ENCODE assay signal across 8 cellular contexts in the genomic region with DNA sequence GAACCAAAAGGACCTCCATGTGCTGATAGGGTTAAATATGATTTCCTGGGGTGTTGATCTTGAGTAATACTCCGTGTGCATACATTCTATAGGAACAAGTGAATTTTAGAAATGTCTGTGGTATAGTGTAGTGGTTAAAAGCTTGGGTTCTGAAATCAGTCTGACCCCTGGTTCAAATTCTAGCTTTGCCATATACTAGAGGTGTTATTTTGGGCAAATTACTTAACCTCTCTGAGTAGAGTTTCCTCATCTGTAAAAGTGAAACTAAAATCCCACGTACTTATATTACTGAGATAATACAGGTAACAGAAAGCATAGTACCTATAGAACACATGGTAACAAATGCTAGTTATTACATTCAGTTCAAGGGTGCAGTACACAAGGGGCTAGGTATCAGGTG. TPM values are rescaled to one million over a fixed set of nuclear protein-coding genes. Genes with fewer than 3 reads are reported as not detected.
DNase-seq lines count a peak whose midpoint lies in the region; ATAC-seq and TF ChIP-seq lines count a peak whose summit lies in the region.
"Not testable (repeated sequence)": the region's sequence is repeated elsewhere in the genome, so short reads cannot be mapped to it uniquely, and the experiment has no call there.

No MANE protein-coding gene starts in this region.

- not testable (repeated sequence) for H3K79me2 ChIP-seq in parathyroid adenoma

- H3K27ac Mint-ChIP-seq in MCF 10A (ENCODE audit: low read depth, unreplicated experiment) = peak overlapping the region; percentile 99

- peak overlapping the region; percentile 66 for H3K4me3 Mint-ChIP-seq in MCF 10A (ENCODE audit: unreplicated experiment)

- not testable (repeated sequence) for H3K9ac ChIP-seq in parathyroid adenoma

- H3K4me2 ChIP-seq in parathyroid adenoma (ENCODE audit: low read length) = not testable (repeated sequence)

- H3K9me3 ChIP-seq in right cardiac atrium (ENCODE audit: control insufficient read depth, low read length); parathyroid adenoma (ENCODE audit: control insufficient read depth, low read length); uterus: not testable (repeated sequence)

- H3K27ac ChIP-seq in right cardiac atrium (ENCODE audit: low read length); parathyroid adenoma: not testable (repeated sequence)
- peak overlapping the region; percentile 78 to 91 for H3K27ac ChIP-seq in uterus

- TSS peak; percentile 96 for BruUV-seq in MCF 10A (replicated peaks; lab: Mats Ljungman, UMichigan)

- intact Hi-C loops in MCF 10A (cut with micrococcal nuclease); right cardiac atrium (cut with DNase I); uterus (cut with DNase I; ENCODE audit: low total_unique reads): not testable (repeated sequence)

- H3K4me3 ChIP-seq in WI38 (ENCODE audit: low read depth, low read length) (peak overlapping the region; percentile 34), uterus (peak overlapping the region in 1 of 2 donors; percentile 18)
- H3K4me3 ChIP-seq in right cardiac atrium (ENCODE audit: low read length); parathyroid adenoma (ENCODE audit: low read depth, low read length): not testable (repeated sequence)

- TF ChIP-seq CTCF in WI38 (IDR thresholded peaks at IDR 0.05; ENCODE audit: low read depth, low read length); MCF 10A (IDR thresholded peaks at IDR 0.05; ENCODE audit: unreplicated experiment); parathyroid adenoma (IDR thresholded peaks at IDR 0.05); uterus (IDR thresholded peaks at IDR 0.05): not testable (repeated sequence)

- WGBS in right cardiac atrium = 9% methylated on average over 1 of the region's 2 CpGs

- not testable (repeated sequence) for H3K4me1 ChIP-seq in right cardiac atrium (ENCODE audit: control insufficient read depth, insufficient read depth, low read length); parathyroid adenoma; uterus

- peaks cover 13% of the 10 kb centered on the region for H3K36me3 Mint-ChIP-seq in MCF 10A (ENCODE audit: insufficient read depth, unreplicated experiment)

- not testable (repeated sequence) for TF ChIP-seq POLR2A in uterus (IDR thresholded peaks at IDR 0.05)

- H3K36me3 ChIP-seq in parathyroid adenoma (ENCODE audit: control insufficient read depth, insufficient read depth, low read length); uterus: not testable (repeated sequence)

- peaks cover 15% of the 10 kb centered on the region for H3K4me1 Mint-ChIP-seq in MCF 10A (ENCODE audit: insufficient read depth, unreplicated experiment)

- DNase-seq in MCF 10A (ENCODE audit: unreplicated experiment); right cardiac atrium; uterus: not testable (repeated sequence)

- peak; percentile 34 for ATAC-seq in GM18858 (IDR thresholded peaks at IDR 0.05; ENCODE audit: unreplicated experiment)
- ATAC-seq in HG02588 (IDR thresholded peaks at IDR 0.05; ENCODE audit: unreplicated experiment) = peak; percentile 37
- peak; percentile 30 for ATAC-seq in HG03469 (IDR thresholded peaks at IDR 0.05; ENCODE audit: unreplicated experiment)
- peak; percentile 19 to 44 for ATAC-seq in right cardiac atrium

- POLR2A ChIA-PET in MCF 10A (lab: Yijun Ruan, JAX) = interaction anchor here (1.3 to 4.5 kb wide), 8 partner anchors 11 to 128 kb away, joined by 3 to 106 read pairs (median 7); partner anchors contain the start of gene SYNE2

- not testable (repeated sequence) for H3K27me3 Mint-ChIP-seq in MCF 10A (ENCODE audit: insufficient read depth, unreplicated experiment)

- H3K9me3 Mint-ChIP-seq in MCF 10A (ENCODE audit: unreplicated experiment) = not testable (repeated sequence)

- CTCF ChIA-PET in MCF 10A (lab: Yijun Ruan, JAX) = interaction anchor here (1.3 kb wide), 1 partner anchor 32 kb away, joined by 3 read pairs; no protein-coding TSS in a partner anchor

- H2AFZ ChIP-seq in parathyroid adenoma = peak overlapping the region; percentile 12

- not testable (repeated sequence) for H3K27me3 ChIP-seq in right cardiac atrium (ENCODE audit: control insufficient read depth, insufficient read depth); parathyroid adenoma (ENCODE audit: control insufficient read depth, insufficient read depth, low read length); uterus

RNA-seq across cellular contexts. Expression of gene SYNE2, which starts 12.0 kb away (rescaled TPM):
- 51.2 and 67.4 TPM in 2 replicates for total RNA-seq in MCF 10A (2022)
- 100 to 1,000 TPM in 3 of 4 donors, 10 to 100 TPM in 1; 83.7 to 229 (median 157) TPM for total RNA-seq in right cardiac atrium
- polyA plus RNA-seq in right cardiac atrium = 189 TPM
- 100 to 1,000 TPM; 101 to 162 (median 114) TPM for total RNA-seq in uterus
